Comparison of ENCODE assay signal across 8 cellular contexts in genomic region chr13:20161275-20161950, GRCh38. TPM values are rescaled to one million over a fixed set of nuclear protein-coding genes. Genes with fewer than 3 reads are reported as not detected.
DNase-seq lines count a peak whose midpoint lies in the region; ATAC-seq and TF ChIP-seq lines count a peak whose summit lies in the region.

No MANE protein-coding gene starts in this region.

- TF ChIP-seq CTCF in dorsolateral prefrontal cortex (IDR thresholded peaks at IDR 0.05 in 54 of 56, conservative IDR thresholded peaks at IDR 0.05 in 2 of 56; ENCODE audit: low read depth in 1 of 56, partially characterized antibody in 56 of 56) (no peak), neural progenitor cell (IDR thresholded peaks at IDR 0.05) (no peak), uterus (IDR thresholded peaks at IDR 0.05) (no peak)

- H3K4me3 ChIP-seq in dorsolateral prefrontal cortex (peak overlapping the region in 54 of 59 donors; percentile 4 to 65 (median 42)), neural progenitor cell (peak overlapping the region; percentile 61), urinary bladder (ENCODE audit: low read depth, low read length) (peak overlapping the region; percentile 20), uterus (peak overlapping the region in 1 of 2 donors; percentile 17)

- H3K9me3 ChIP-seq in neural progenitor cell (ENCODE audit: low read depth), result no peaks in the 10 kb centered on the region
- no peaks in the 10 kb centered on the region for H3K9me3 ChIP-seq in uterus

- H3K27me3 ChIP-seq in dorsolateral prefrontal cortex (peaks cover 4 to 84% (median 66%) of the 10 kb centered on the region in 45 donors), neural progenitor cell (peaks cover 75% of the 10 kb centered on the region), uterus (peaks cover 41 to 53% of the 10 kb centered on the region in 2 donors)

- peaks cover 21% of the 10 kb centered on the region for H3K4me1 Mint-ChIP-seq in neural progenitor cell

- no peak overlapping the region for H3K9ac ChIP-seq in neural progenitor cell

- no peaks in the 10 kb centered on the region for H3K36me3 Mint-ChIP-seq in neural progenitor cell

- peak overlapping the region; percentile 96 for H3K4me2 ChIP-seq in neural progenitor cell

- H2AFZ ChIP-seq in neural progenitor cell (replicated peaks), result peak overlapping the region; percentile 90

- intact Hi-C loops in dorsolateral prefrontal cortex (cut with DNase I), result loop anchor here in 1 of 2 donors (5.0 to 10.0 kb wide), 3 partner anchors 34 to 174 kb away; no protein-coding TSS in a partner anchor
- intact Hi-C loops in uterus (cut with DNase I; ENCODE audit: low total_unique reads), result no loop called here

- H3K4me3 Mint-ChIP-seq in neural progenitor cell, result peak overlapping the region; percentile 81

- H3K27ac ChIP-seq in dorsolateral prefrontal cortex (no peak overlapping the region), neural progenitor cell (no peak overlapping the region), urinary bladder (ENCODE audit: low read depth) (no peak overlapping the region), uterus (no peak overlapping the region)

- H3K27me3 Mint-ChIP-seq in neural progenitor cell (ENCODE audit: insufficient read depth, low read depth), result peaks cover 50% of the 10 kb centered on the region

- DNase-seq in UCSD-AML1 (lab: John Stamatoyannopoulos, UW; ENCODE audit: unreplicated experiment), result peak; percentile 34
- DNase-seq in dorsolateral prefrontal cortex, result no peak
- peak; percentile 53 for DNase-seq in neural progenitor cell (ENCODE audit: low spot score)
- no peak for DNase-seq in SIG-M5 (lab: John Stamatoyannopoulos, UW)
- DNase-seq in uterus, result no peak

- no peaks in the 10 kb centered on the region for H3K79me2 ChIP-seq in neural progenitor cell (ENCODE audit: low read depth)

- ATAC-seq in GM18909 (IDR thresholded peaks at IDR 0.05; ENCODE audit: poor library complexity, unreplicated experiment) (peak; percentile 59), HG02973 (IDR thresholded peaks at IDR 0.05; ENCODE audit: unreplicated experiment) (peak; percentile 51)

- H3K27ac Mint-ChIP-seq in neural progenitor cell, result no peak overlapping the region

- peaks cover 41% of the 10 kb centered on the region for H3F3A ChIP-seq in neural progenitor cell (ENCODE audit: low read depth)

- no peaks in the 10 kb centered on the region for H3K36me3 ChIP-seq in neural progenitor cell
- H3K36me3 ChIP-seq in urinary bladder (ENCODE audit: insufficient read depth), result no peaks in the 10 kb centered on the region
- H3K36me3 ChIP-seq in uterus, result no peaks in the 10 kb centered on the region

- H3K4me1 ChIP-seq in neural progenitor cell, result peaks cover 18% of the 10 kb centered on the region
- no peaks in the 10 kb centered on the region for H3K4me1 ChIP-seq in urinary bladder (ENCODE audit: insufficient read depth)
- peaks cover 0 to 14% of the 10 kb centered on the region in 2 donors for H3K4me1 ChIP-seq in uterus

- 5% methylated on average over 79 of the region's 79 CpGs for WGBS in urinary bladder

- H3K9me3 Mint-ChIP-seq in neural progenitor cell, result no peaks in the 10 kb centered on the region

- no peak for TF ChIP-seq POLR2A in uterus (IDR thresholded peaks at IDR 0.05)

- peaks cover 5% of the 10 kb centered on the region for H4K20me1 ChIP-seq in neural progenitor cell (ENCODE audit: low read depth)

RNA-seq across cellular contexts. Expression of gene GJA3, which starts 0.6 kb away (rescaled TPM):
- under 1 TPM in 24 of 120 experiments, not detected in 96; 0.07 to 0.24 (median 0.12) TPM for total RNA-seq in dorsolateral prefrontal cortex
- 0.17 and 0.53 TPM in 2 replicates for total RNA-seq in neural progenitor cell (ENCODE audit: low replicate concordance)
- total RNA-seq in urinary bladder, result 0.21 TPM
- polyA plus RNA-seq in urinary bladder, result 0.05 TPM
- under 1 TPM in 2 of 4 donors, not detected in 2; 0.07 to 0.37 TPM for total RNA-seq in uterus

RNA-seq across cellular contexts. Expression of gene GJB2, which starts 31.3 kb away (rescaled TPM):
- 1 to 10 TPM in 82 of 120 experiments, under 1 TPM in 36, not detected in 2; 0.29 to 7.3 (median 1.4) TPM for total RNA-seq in dorsolateral prefrontal cortex
- total RNA-seq in neural progenitor cell (ENCODE audit: low replicate concordance), result not detected in 2 replicates
- total RNA-seq in urinary bladder, result 2.5 TPM
- polyA plus RNA-seq in urinary bladder, result 3.9 TPM
- 1 to 10 TPM in 2 of 4 donors, not detected in 2; 1.2 to 2.5 TPM for total RNA-seq in uterus

Comparison
In these comparisons a context has a peak if more than half of its experiments do, and no peak if none do; other contexts are left out.
1. DNase-seq: peak in UCSD-AML1 (single experiment) and neural progenitor cell (single experiment); none in dorsolateral prefrontal cortex (0 of 10), SIG-M5 (single experiment) and uterus (0 of 2).